30 cellular contexts compared by ENCODE assay signal in the genomic region with DNA sequence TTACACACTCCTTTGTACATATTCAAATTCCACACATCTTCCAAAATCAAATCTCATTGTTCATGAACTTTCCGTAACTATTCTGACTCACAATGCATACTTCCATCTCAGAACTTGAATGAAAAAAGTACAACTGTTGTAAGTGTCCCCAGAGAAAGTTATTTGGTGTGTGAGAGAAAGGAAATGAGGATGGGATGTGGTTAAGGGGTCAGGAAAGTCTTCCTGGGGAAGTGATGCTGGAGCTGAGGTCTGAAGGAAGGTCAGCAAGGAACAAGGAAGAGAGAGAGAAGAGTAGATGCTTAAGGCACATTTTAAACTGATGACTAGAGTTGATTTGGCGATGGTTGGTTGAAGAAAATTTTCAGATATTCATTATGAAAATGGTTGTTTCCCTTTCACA.
"Had no signal": no experiment of that assay in that cellular context is flagged by ENCODE, and none has a peak within 500 bp of the region (broad histone marks: within the 10 kb centered on the region; RNA-seq: fewer than 3 reads in every experiment).

No MANE protein-coding gene starts in this region.

- H3K4me3 Mint-ChIP-seq: activated B cell treated with CpG ODN at 0.5 μM for 24 hours; activated CD4-positive, alpha-beta memory T cell treated with anti-CD3 and anti-CD28 coated beads, Interleukin-2, amount 10 ng/mL, durations not matched to agents 7 days and 5 days; activated naive CD4-positive, alpha-beta T cell treated with anti-CD3 and anti-CD28 coated beads for 36 hours; activated naive CD4-positive, alpha-beta T cell treated with anti-CD3 and anti-CD28 coated beads, Interleukin-2, amount 50 U/mL, for 24 hours; activated naive CD8-positive, alpha-beta T cell treated with anti-CD3 and anti-CD28 coated beads for 36 hours; activated T-cell treated with anti-CD3 and anti-CD28 coated beads, Interleukin-2, amount 50 U/mL, for 24 hours; activated T-helper 17 cell treated with anti-CD3 and anti-CD28 coated beads, Interleukin-2, amount 50 U/mL, for 72 hours; central memory CD8-positive, alpha-beta T cell; dendritic cell treated with granulocyte-macrophage colony-stimulating factor and Interleukin-4, amounts not matched to agents 40 ng/mL and 50 ng/mL, for 4 days; effector memory CD8-positive, alpha-beta T cell; T-helper 17 cell; T-helper 2 cell treated with Interferon-gamma antibody and Interleukin-4, amounts not matched to agents 5 μg/mL and 100 μg/mL, for 36 hours had no signal

- H3K27me3 ChIP-seq: brain microvascular endothelial cell, esophagus squamous epithelium, heart left ventricle had no signal

- H3K4me1 Mint-ChIP-seq: activated B cell treated with CpG ODN at 0.5 μM for 24 hours; activated CD4-positive, alpha-beta memory T cell treated with anti-CD3 and anti-CD28 coated beads, Interleukin-2, amount 10 ng/mL, durations not matched to agents 7 days and 5 days; activated naive CD4-positive, alpha-beta T cell treated with anti-CD3 and anti-CD28 coated beads, Interleukin-2, amount 50 U/mL, for 24 hours; activated naive CD8-positive, alpha-beta T cell treated with anti-CD3 and anti-CD28 coated beads for 36 hours; activated T-helper 17 cell treated with anti-CD3 and anti-CD28 coated beads, Interleukin-2, amount 50 U/mL, for 72 hours; central memory CD8-positive, alpha-beta T cell; T-helper 17 cell had no signal

- H3K9me3 ChIP-seq: esophagus squamous epithelium had no signal

- ATAC-seq: activated CD4-positive, CD25-positive, alpha-beta regulatory T cell treated with anti-CD3 and anti-CD28 coated beads, Interleukin-2, amount 50 U/mL, for 24 hours; activated T-helper 17 cell treated with anti-CD3 and anti-CD28 coated beads, Interleukin-2, amount 50 U/mL, for 72 hours; effector memory CD8-positive, alpha-beta T cell; heart left ventricle; T-helper 17 cell had no signal

- H3K27me3 Mint-ChIP-seq: activated B cell treated with CpG ODN at 0.5 μM for 24 hours; activated CD4-positive, alpha-beta memory T cell treated with anti-CD3 and anti-CD28 coated beads, Interleukin-2, amount 10 ng/mL, durations not matched to agents 7 days and 5 days; activated T-cell treated with anti-CD3 and anti-CD28 coated beads, Interleukin-2, amount 50 U/mL, for 24 hours; activated T-helper 17 cell treated with anti-CD3 and anti-CD28 coated beads, Interleukin-2, amount 50 U/mL, for 72 hours; central memory CD8-positive, alpha-beta T cell; dendritic cell treated with granulocyte-macrophage colony-stimulating factor and Interleukin-4, amounts not matched to agents 40 ng/mL and 50 ng/mL, for 4 days; effector memory CD8-positive, alpha-beta T cell; T-helper 17 cell had no signal

- H3K36me3 ChIP-seq: brain microvascular endothelial cell, esophagus squamous epithelium, heart left ventricle, WERI-Rb-1 had no signal

- H3K36me3 Mint-ChIP-seq: activated naive CD4-positive, alpha-beta T cell treated with anti-CD3 and anti-CD28 coated beads, Interleukin-2, amount 50 U/mL, for 24 hours; activated naive CD8-positive, alpha-beta T cell treated with anti-CD3 and anti-CD28 coated beads for 36 hours had no signal

- H3K9me3 Mint-ChIP-seq: activated CD4-positive, alpha-beta memory T cell treated with anti-CD3 and anti-CD28 coated beads, Interleukin-2, amount 10 ng/mL, durations not matched to agents 7 days and 5 days; activated naive CD4-positive, alpha-beta T cell treated with anti-CD3 and anti-CD28 coated beads for 36 hours; activated naive CD4-positive, alpha-beta T cell treated with anti-CD3 and anti-CD28 coated beads, Interleukin-2, amount 50 U/mL, for 24 hours; central memory CD8-positive, alpha-beta T cell; dendritic cell treated with granulocyte-macrophage colony-stimulating factor and Interleukin-4, amounts not matched to agents 40 ng/mL and 50 ng/mL, for 4 days; effector memory CD8-positive, alpha-beta T cell; T-helper 2 cell treated with Interferon-gamma antibody and Interleukin-4, amounts not matched to agents 5 μg/mL and 100 μg/mL, for 36 hours had no signal

- DNase-seq: activated B cell treated with CpG ODN at 0.5 μM for 24 hours; activated CD4-positive, alpha-beta memory T cell treated with anti-CD3 and anti-CD28 coated beads, Interleukin-2, amount 10 ng/mL, durations not matched to agents 7 days and 5 days; activated CD4-positive, alpha-beta T cell treated with anti-CD3 and anti-CD28 coated beads for 48 hours; activated CD4-positive, alpha-beta T cell treated with anti-CD3 and anti-CD28 coated beads, Interleukin-2, amount 50 U/mL, for 4 hours; activated CD8-positive, alpha-beta memory T cell treated with anti-CD3 and anti-CD28 coated beads, Interleukin-2, amount 50 U/mL, for 48 hours; activated effector memory CD4-positive, alpha-beta T cell treated with anti-CD3 and anti-CD28 coated beads, Interleukin-2, amount 50 U/mL, for 16 hours; activated naive CD4-positive, alpha-beta T cell treated with anti-CD3 and anti-CD28 coated beads for 36 hours; activated naive CD8-positive, alpha-beta T cell treated with anti-CD3 and anti-CD28 coated beads for 36 hours; activated T-cell treated with anti-CD3 and anti-CD28 coated beads for 4 hours; activated T-cell treated with anti-CD3 and anti-CD28 coated beads, Interleukin-2, amount 50 U/mL, for 24 hours; amniotic stem cell; anterior cingulate cortex; brain microvascular endothelial cell; effector CD4-positive, alpha-beta T cell; effector memory CD8-positive, alpha-beta T cell; esophagus squamous epithelium; foreskin fibroblast; glutamatergic neuron; heart left ventricle; T-helper 1 cell; T-helper 17 cell; T1000; WERI-Rb-1 had no signal

- H3K4me1 ChIP-seq: esophagus squamous epithelium, heart left ventricle had no signal

- H3K27ac Mint-ChIP-seq: activated B cell treated with CpG ODN at 0.5 μM for 24 hours; activated CD4-positive, alpha-beta memory T cell treated with anti-CD3 and anti-CD28 coated beads, Interleukin-2, amount 10 ng/mL, durations not matched to agents 7 days and 5 days; activated naive CD4-positive, alpha-beta T cell treated with anti-CD3 and anti-CD28 coated beads for 36 hours; activated naive CD4-positive, alpha-beta T cell treated with anti-CD3 and anti-CD28 coated beads, Interleukin-2, amount 50 U/mL, for 24 hours; activated naive CD8-positive, alpha-beta T cell treated with anti-CD3 and anti-CD28 coated beads for 36 hours; activated T-cell treated with anti-CD3 and anti-CD28 coated beads, Interleukin-2, amount 50 U/mL, for 24 hours; activated T-helper 17 cell treated with anti-CD3 and anti-CD28 coated beads, Interleukin-2, amount 50 U/mL, for 72 hours; dendritic cell treated with granulocyte-macrophage colony-stimulating factor and Interleukin-4, amounts not matched to agents 40 ng/mL and 50 ng/mL, for 4 days; effector memory CD8-positive, alpha-beta T cell; T-helper 17 cell; T-helper 2 cell treated with Interferon-gamma antibody and Interleukin-4, amounts not matched to agents 5 μg/mL and 100 μg/mL, for 36 hours had no signal

- H3K4me3 ChIP-seq: coronary artery, esophagus squamous epithelium, heart left ventricle had no signal
